9 cellular contexts compared by ENCODE assay signal in the genomic region with DNA sequence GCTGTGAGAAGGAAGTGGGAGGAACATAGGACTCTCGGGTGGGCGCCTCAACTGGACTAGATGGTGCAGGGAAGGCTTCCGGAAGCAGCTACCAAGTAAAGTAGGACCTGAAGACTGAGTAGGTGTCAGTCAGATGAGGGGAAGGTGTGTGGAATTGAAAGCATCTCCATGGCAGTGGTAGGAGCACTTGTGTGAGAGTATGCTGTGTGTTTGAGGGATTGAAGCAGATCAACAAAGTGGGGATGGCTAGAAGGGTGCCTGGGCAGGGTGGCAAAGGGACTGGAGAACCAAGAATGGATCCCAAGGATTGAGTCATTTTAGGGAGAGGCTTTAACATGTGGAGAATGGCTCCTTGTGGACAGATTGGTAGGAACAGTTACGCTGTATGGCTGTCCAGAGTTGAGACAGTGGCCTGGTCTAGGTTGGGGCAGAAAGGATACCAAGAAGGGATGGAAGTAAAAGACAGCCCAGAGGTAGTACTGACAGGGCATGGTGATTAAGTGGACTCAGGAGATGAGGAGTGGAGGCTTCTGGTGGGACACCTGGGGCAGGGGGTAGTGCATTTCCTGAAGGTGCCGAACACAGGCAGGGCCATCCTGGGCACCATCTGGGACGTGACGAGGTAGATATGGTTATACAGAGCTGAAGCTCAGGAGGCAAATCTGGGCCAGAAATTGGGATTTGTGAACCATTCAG. TPM values are rescaled to one million over a fixed set of nuclear protein-coding genes. Genes with fewer than 3 reads are reported as not detected.
DNase-seq lines count a peak whose midpoint lies in the region; ATAC-seq and TF ChIP-seq lines count a peak whose summit lies in the region.
"Had no signal": no experiment of that assay in that cellular context is flagged by ENCODE, and none has a peak within 500 bp of the region (broad histone marks: within the 10 kb centered on the region; RNA-seq: fewer than 3 reads in every experiment).

No MANE protein-coding gene starts in this region.

- no TSS peak for BruUV-seq in OCI-LY7 (replicated peaks; lab: Mats Ljungman, UMichigan)

- no peak overlapping the region for H2AK5ac ChIP-seq in neuronal stem cell (ENCODE audit: low read depth, low read length)

- peaks cover 14% of the 10 kb centered on the region; the same call in 1 of the 2 replicates for H4K20me1 ChIP-seq in OCI-LY7 (ENCODE audit: insufficient read depth, low read length)

- H3K9me3 ChIP-seq in CD8-positive, alpha-beta T cell (ENCODE audit: low read length), result no peaks in the 10 kb centered on the region
- H3K9me3 ChIP-seq in OCI-LY7 (ENCODE audit: low read length) (no peaks in the 10 kb centered on the region), neuronal stem cell (replicated peaks in 1 of 2; ENCODE audit: control insufficient read depth in 2 of 2, insufficient read depth in 1 of 2, low read depth in 1 of 2, low read length in 2 of 2) (no peaks in the 10 kb centered on the region)

- no peaks in the 10 kb centered on the region for H3K9me2 ChIP-seq in OCI-LY7 (ENCODE audit: insufficient read depth, low read length)

- peaks cover 25% of the 10 kb centered on the region for H3K36me3 Mint-ChIP-seq in CD8-positive, alpha-beta T cell
- H3K36me3 Mint-ChIP-seq in effector memory CD8-positive, alpha-beta T cell (ENCODE audit: insufficient read depth), result peaks cover 30% of the 10 kb centered on the region

- peak overlapping the region; percentile 79 for H3K4me3 ChIP-seq in CD8-positive, alpha-beta T cell (ENCODE audit: low read depth, low read length)
- H3K4me3 ChIP-seq in OCI-LY7 (ENCODE audit: low read depth, low read length, poor library complexity, severe bottlenecking) (peak overlapping the region; percentile 90), neuronal stem cell (ENCODE audit: low read length in 2 of 2) (peak overlapping the region in 1 of 2 donors; percentile 88)

- ATAC-seq in CD8-positive, alpha-beta T cell, result no peak
- no peak for ATAC-seq in effector memory CD8-positive, alpha-beta T cell (replicated peaks)
- ATAC-seq in left lobe of liver (no peak), GM18870 (IDR thresholded peaks at IDR 0.05; ENCODE audit: unreplicated experiment) (no peak), GM19463 (IDR thresholded peaks at IDR 0.05; ENCODE audit: unreplicated experiment) (no peak)

- H4K91ac ChIP-seq in neuronal stem cell (ENCODE audit: low read depth, low read length, poor library complexity), result no peak overlapping the region

- no peak overlapping the region for H3K14ac ChIP-seq in neuronal stem cell (ENCODE audit: low read length)

- intact Hi-C loops in CD8-positive, alpha-beta T cell (cut with DNase I, micrococcal nuclease), result loop anchor here (2.0 to 10.0 kb wide), 5 partner anchors 83 to 563 kb away; partner anchors contain the start of genes ABHD14A (in 1 of the 2), ABHD14B (in 1 of the 2), GNL3 (in 1 of the 2) and NISCH (in 1 of the 2)
- intact Hi-C loops in OCI-LY7 (cut with micrococcal nuclease; ENCODE audit: unreplicated experiment), result loop anchor here (5.0 kb wide), 2 partner anchors 66 to 81 kb away; partner anchors contain the start of gene NISCH

- CTCF ChIA-PET in CD8-positive, alpha-beta T cell (lab: Charles Lee), result no interaction called here
- CTCF ChIA-PET in OCI-LY7 (lab: Charles Lee; ENCODE audit: unreplicated experiment), result no interaction called here

- H3K4me2 ChIP-seq in OCI-LY7 (ENCODE audit: low read length) (peak overlapping the region; percentile 85), neuronal stem cell (ENCODE audit: insufficient read depth, low read length, poor library complexity, severe bottlenecking) (peak overlapping the region; percentile 69)

- H2BK12ac ChIP-seq in neuronal stem cell (ENCODE audit: low read length), result no peak overlapping the region

- peak overlapping the region; percentile 99 for H3K4me3 Mint-ChIP-seq in CD8-positive, alpha-beta T cell
- peak overlapping the region; percentile 93 to 99 for H3K4me3 Mint-ChIP-seq in effector memory CD8-positive, alpha-beta T cell

- no peak overlapping the region for H3K4ac ChIP-seq in neuronal stem cell (ENCODE audit: low read length)

- no CpG with 5 or more reads among the region's 7 CpGs for WGBS in neuronal stem cell (ENCODE audit: extremely low coverage in 2 of 2, insufficient read length in 2 of 2, insufficient replicate concordance in 1 of 2), 2 donors

- no peaks in the 10 kb centered on the region for H3K27me3 Mint-ChIP-seq in CD8-positive, alpha-beta T cell (ENCODE audit: low read depth)
- H3K27me3 Mint-ChIP-seq in effector memory CD8-positive, alpha-beta T cell, result no peaks in the 10 kb centered on the region

- H2BK120ac ChIP-seq in neuronal stem cell (ENCODE audit: low read depth, low read length), result no peak overlapping the region

- H2AFZ ChIP-seq in OCI-LY7 (ENCODE audit: low read length) (no peak overlapping the region), neuronal stem cell (ENCODE audit: low read length) (no peak overlapping the region)

- peak overlapping the region; percentile 78 for H3K9ac ChIP-seq in neuronal stem cell (ENCODE audit: low read depth, low read length, poor library complexity)

- H2BK5ac ChIP-seq in neuronal stem cell (ENCODE audit: low read length), result no peak overlapping the region

- H3K4me1 ChIP-seq in CD8-positive, alpha-beta T cell (ENCODE audit: insufficient read depth, low read length), result peaks cover 36% of the 10 kb centered on the region
- H3K4me1 ChIP-seq in OCI-LY7 (ENCODE audit: insufficient read depth, low read length, poor library complexity, severe bottlenecking) (peaks cover 43% of the 10 kb centered on the region), neuronal stem cell (ENCODE audit: control insufficient read depth in 2 of 2, insufficient read depth in 1 of 2, low read depth in 1 of 2, low read length in 2 of 2) (peaks cover 15 to 17% of the 10 kb centered on the region in 2 donors)

- H3K4me1 Mint-ChIP-seq in CD8-positive, alpha-beta T cell (ENCODE audit: low read depth), result peaks cover 55% of the 10 kb centered on the region
- peaks cover 33 to 43% of the 10 kb centered on the region in 2 donors for H3K4me1 Mint-ChIP-seq in effector memory CD8-positive, alpha-beta T cell (ENCODE audit: low read depth in 2 of 2)

- peak in 1 of 7 experiments; percentile 45 for DNase-seq in CD8-positive, alpha-beta T cell
- DNase-seq in OCI-LY7 (ENCODE audit: low spot score) (no peak), neuronal stem cell (ENCODE audit: low spot score) (no peak), left lobe of liver (ENCODE audit: low spot score) (no peak), MV-4-11 (lab: John Stamatoyannopoulos, UW) (no peak)
- DNase-seq in effector memory CD8-positive, alpha-beta T cell, result no peak
- DNase-seq: activated CD4-positive, alpha-beta T cell treated with anti-CD3 and anti-CD28 coated beads for 1 hour had no signal

- no peaks in the 10 kb centered on the region for H3K27me3 ChIP-seq in CD8-positive, alpha-beta T cell (ENCODE audit: insufficient read depth, low read length)
- H3K27me3 ChIP-seq in neuronal stem cell (ENCODE audit: control insufficient read depth in 3 of 3, insufficient read depth in 3 of 3, low read depth in 1 of 3, low read length in 3 of 3), result no peaks in the 10 kb centered on the region

- peaks cover 8% of the 10 kb centered on the region for H3K79me1 ChIP-seq in neuronal stem cell (ENCODE audit: low read depth, low read length)

- H3K27ac Mint-ChIP-seq in CD8-positive, alpha-beta T cell, result peak overlapping the region; percentile 98
- peak overlapping the region; percentile 94 to 99 for H3K27ac Mint-ChIP-seq in effector memory CD8-positive, alpha-beta T cell

- POLR2A ChIA-PET in CD8-positive, alpha-beta T cell (lab: Charles Lee), result no interaction called here
- POLR2A ChIA-PET in OCI-LY7 (lab: Charles Lee), result interaction anchor here (0.5 to 0.6 kb wide), 2 partner anchors 36 to 171 kb away, joined by 4 read pairs; no protein-coding TSS in a partner anchor

- peaks cover 35% of the 10 kb centered on the region for H3K79me2 ChIP-seq in OCI-LY7 (ENCODE audit: insufficient read depth, low read depth, low read length)

- H3K23ac ChIP-seq in neuronal stem cell (ENCODE audit: low read depth, low read length, poor library complexity), result no peak overlapping the region

- H3K9me3 Mint-ChIP-seq in CD8-positive, alpha-beta T cell, result no peaks in the 10 kb centered on the region
- H3K9me3 Mint-ChIP-seq in effector memory CD8-positive, alpha-beta T cell, result no peaks in the 10 kb centered on the region

- no peak overlapping the region for H4K8ac ChIP-seq in neuronal stem cell (ENCODE audit: low read depth, low read length)

- no peak overlapping the region for H2BK15ac ChIP-seq in neuronal stem cell (ENCODE audit: low read length)

- no peak overlapping the region for H3K27ac ChIP-seq in CD8-positive, alpha-beta T cell (ENCODE audit: low read depth, low read length)
- H3K27ac ChIP-seq in OCI-LY7 (ENCODE audit: low read depth, low read length, poor library complexity, severe bottlenecking) (no peak overlapping the region), neuronal stem cell (replicated peaks; ENCODE audit: low read length) (no peak overlapping the region)

- H3K18ac ChIP-seq in neuronal stem cell (ENCODE audit: low read length), result no peak overlapping the region

- TF ChIP-seq CTCF in CD8-positive, alpha-beta T cell (IDR thresholded peaks at IDR 0.05), result no peak
- TF ChIP-seq CTCF in OCI-LY7 (conservative IDR thresholded peaks at IDR 0.05; ENCODE audit: low read length), result no peak

- no peaks in the 10 kb centered on the region for H3K36me3 ChIP-seq in CD8-positive, alpha-beta T cell (ENCODE audit: insufficient read depth, low read length)
- H3K36me3 ChIP-seq in OCI-LY7 (ENCODE audit: insufficient read depth, low read length) (peaks cover 35% of the 10 kb centered on the region), neuronal stem cell (replicated peaks in 1 of 2; ENCODE audit: control insufficient read depth in 2 of 2, insufficient read depth in 2 of 2, low read length in 2 of 2) (peaks cover 2 to 37% of the 10 kb centered on the region in 2 donors)

RNA-seq across cellular contexts. Expression of gene UQCC5, which starts 1.5 kb away (rescaled TPM):
- 1 to 10 TPM; 5.2 to 6.8 TPM for total RNA-seq in CD8-positive, alpha-beta T cell
- total RNA-seq in OCI-LY7 (2014; rRNA removed; shearing (Covaris generic)), result 12.0 and 18.4 TPM in 2 replicates
- total RNA-seq in OCI-LY7 (2022), result 22.4 and 25.6 TPM in 2 replicates
- polyA plus RNA-seq in neuronal stem cell (2013, experiment 1 of 2), result 41.8 TPM
- polyA plus RNA-seq in neuronal stem cell (2013, experiment 2 of 2), result 44.8 TPM
- 7.4 TPM for total RNA-seq in left lobe of liver

RNA-seq across cellular contexts. Expression of gene NT5DC2, which starts 4.2 kb away (rescaled TPM):
- 1 to 10 TPM; 4.8 to 6.7 TPM for total RNA-seq in CD8-positive, alpha-beta T cell
- 132 and 144 TPM in 2 replicates for total RNA-seq in OCI-LY7 (2014; rRNA removed; shearing (Covaris generic))
- total RNA-seq in OCI-LY7 (2022), result 110 and 118 TPM in 2 replicates
- 246 TPM for polyA plus RNA-seq in neuronal stem cell (2013, experiment 1 of 2)
- polyA plus RNA-seq in neuronal stem cell (2013, experiment 2 of 2), result 233 TPM
- 4.1 TPM for total RNA-seq in left lobe of liver

RNA-seq across cellular contexts. Expression of gene STAB1, which starts 42.7 kb away (rescaled TPM):
- under 1 TPM; 0.33 to 0.46 TPM for total RNA-seq in CD8-positive, alpha-beta T cell
- total RNA-seq in OCI-LY7 (2014; rRNA removed; shearing (Covaris generic)), result not detected in 2 replicates
- not detected in 2 replicates for total RNA-seq in OCI-LY7 (2022)
- polyA plus RNA-seq in neuronal stem cell (2013, experiment 1 of 2), result 0.10 TPM
- polyA plus RNA-seq in neuronal stem cell (2013, experiment 2 of 2), result 0.03 TPM
- total RNA-seq in left lobe of liver, result 71.5 TPM

Comparison
In these comparisons a context has a peak if more than half of its experiments do, and no peak if none do; other contexts are left out.
1. RNA of gene NT5DC2, which starts 4.2 kb away (total RNA-seq): 110 to 144 TPM in OCI-LY7; 4.8 to 6.7 TPM in CD8-positive, alpha-beta T cell and 4.1 TPM in left lobe of liver (single experiment); every median in the first group is over 10 times any median in the second.
2. RNA of gene STAB1, which starts 42.7 kb away (total RNA-seq): 71.5 TPM in left lobe of liver (single experiment); 0.33 to 0.46 TPM in CD8-positive, alpha-beta T cell and not detected in OCI-LY7; every median in the first group is over 10 times any median in the second.